28 cellular contexts compared by ENCODE assay signal in genomic region chr3:191922570-191922969, GRCh38.
"Had no signal": no experiment of that assay in that cellular context is flagged by ENCODE, and none has a peak within 500 bp of the region (broad histone marks: within the 10 kb centered on the region; RNA-seq: fewer than 3 reads in every experiment).

No MANE protein-coding gene starts in this region.

- H3K27ac Mint-ChIP-seq: immature natural killer cell, natural killer cell had no signal

- H3K27ac ChIP-seq: dorsolateral prefrontal cortex, esophagus muscularis mucosa, foreskin keratinocyte, gastroesophageal sphincter, heart left ventricle, hepatocyte, left ventricle myocardium inferior, lower lobe of right lung, prostate gland, right atrium auricular region, stomach, thyroid gland, vagina had no signal

- H3K4me2 ChIP-seq: hepatocyte, smooth muscle cell had no signal

- H3K36me3 Mint-ChIP-seq: immature natural killer cell, natural killer cell had no signal

- H3K27me3 ChIP-seq: dorsolateral prefrontal cortex, esophagus muscularis mucosa, foreskin keratinocyte, gastroesophageal sphincter, heart left ventricle, hepatocyte, right atrium auricular region, stomach, thyroid gland, vagina had no signal

- H3K4me1 ChIP-seq: esophagus muscularis mucosa, foreskin keratinocyte, gastroesophageal sphincter, heart left ventricle, left ventricle myocardium inferior, lower lobe of right lung, prostate gland, right atrium auricular region, stomach, thyroid gland, vagina had no signal

- H3K4me3 Mint-ChIP-seq: immature natural killer cell, natural killer cell had no signal

- FAIRE-seq: colon, endothelial cell of umbilical vein had no signal

- DNase-seq: dorsolateral prefrontal cortex; effector CD4-positive, alpha-beta T cell; foreskin keratinocyte; heart left ventricle; immature natural killer cell; islet precursor cell; kidney glomerular epithelial cell; left colon; left ventricle myocardium inferior; lower lobe of right lung; natural killer cell; stimulated activated CD4-positive, alpha-beta T cell treated with anti-CD3 and anti-CD28 coated beads, Interleukin-12 subunit alpha, Interleukin-12 subunit beta, amount 100 ng/mL, for 4 hours; stimulated activated CD4-positive, alpha-beta T cell treated with anti-CD3 and anti-CD28 coated beads, Interleukin-1b, Interleukin-23, amount 100 ng/mL, for 48 hours; stimulated activated CD4-positive, alpha-beta T cell treated with anti-CD3 and anti-CD28 coated beads, Interleukin-4, amount 100 ng/mL, for 1 hour; stimulated activated CD8-positive, alpha-beta memory T cell treated with anti-CD3 and anti-CD28 coated beads, Interleukin-4, amount 100 ng/mL, for 48 hours; stimulated activated naive CD4-positive, alpha-beta T cell; stomach; thyroid gland; trophoblast cell had no signal

- H3K4me3 ChIP-seq: dorsolateral prefrontal cortex, esophagus muscularis mucosa, gastroesophageal sphincter, heart left ventricle, hepatocyte, left ventricle myocardium inferior, lower lobe of right lung, prostate gland, right atrium auricular region, smooth muscle cell, stomach, thyroid gland, vagina had no signal

- H3K9me3 ChIP-seq: esophagus muscularis mucosa, gastroesophageal sphincter, left ventricle myocardium inferior, lower lobe of right lung, prostate gland, right atrium auricular region, stomach, thyroid gland, vagina had no signal

- H2AFZ ChIP-seq: hepatocyte had no signal

- H3K4me1 Mint-ChIP-seq: immature natural killer cell, natural killer cell had no signal

- H3K36me3 ChIP-seq: esophagus muscularis mucosa, gastroesophageal sphincter, heart left ventricle, left ventricle myocardium inferior, lower lobe of right lung, prostate gland, right atrium auricular region, stomach, thyroid gland, vagina had no signal

- H3K79me2 ChIP-seq: hepatocyte had no signal
